19 cellular contexts compared by ENCODE assay signal in the genomic region with DNA sequence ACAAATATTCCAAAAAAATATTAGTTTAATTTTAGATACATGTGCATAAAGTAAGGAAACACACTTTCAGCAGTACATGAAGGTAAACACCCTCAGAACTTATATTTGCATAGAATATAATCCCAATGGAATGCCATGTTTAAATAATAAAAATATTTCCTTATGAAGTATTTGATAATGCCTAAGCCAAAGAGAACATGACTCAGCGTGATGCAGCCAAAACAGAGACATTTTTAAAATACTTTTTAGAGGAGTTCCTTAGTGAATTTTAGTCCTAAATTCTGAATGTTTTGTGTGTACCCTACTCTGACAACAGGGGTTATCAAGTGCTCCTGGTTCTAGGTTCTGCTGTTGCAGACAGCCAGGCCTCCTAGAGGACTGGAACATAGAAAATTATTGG. TPM values are rescaled to one million over a fixed set of nuclear protein-coding genes. Genes with fewer than 3 reads are reported as not detected.
DNase-seq lines count a peak whose midpoint lies in the region; TF ChIP-seq lines count a peak whose summit lies in the region.
"Had no signal": no experiment of that assay in that cellular context is flagged by ENCODE, and none has a peak within 500 bp of the region (broad histone marks: within the 10 kb centered on the region; RNA-seq: fewer than 3 reads in every experiment).

No MANE protein-coding gene starts in this region.

- H3K4me3 ChIP-seq in AG04450 (ENCODE audit: low read depth, low read length), result no peak overlapping the region
- H3K4me3 ChIP-seq in LNCaP clone FGC (ENCODE audit: low read depth, low read length), result no peak overlapping the region
- no peak overlapping the region for H3K4me3 ChIP-seq in astrocyte of the spinal cord (ENCODE audit: low read depth, low read length)
- no peak overlapping the region for H3K4me3 ChIP-seq in right atrium auricular region
- H3K4me3 ChIP-seq: lung had no signal

- no peaks in the 10 kb centered on the region for H3K9me3 ChIP-seq in AG04450 (ENCODE audit: control insufficient read depth, insufficient read depth, low read length)
- no peaks in the 10 kb centered on the region for H3K9me3 ChIP-seq in right atrium auricular region

- POLR2A ChIA-PET in AG04450 (lab: Yijun Ruan, JAX), result no interaction called here

- peak; percentile 24 for DNase-seq in AG04450 (ENCODE audit: low read depth, low spot score)
- peak; percentile 26 for DNase-seq in LNCaP clone FGC (ENCODE audit: low read depth)
- DNase-seq in astrocyte of the spinal cord (ENCODE audit: low read depth, low spot score), result peak; percentile 65
- DNase-seq in hepatic stellate cell (ENCODE audit: low spot score), result peak; percentile 50
- DNase-seq in activated CD4-positive, alpha-beta T cell treated with anti-CD3 and anti-CD28 coated beads, Interleukin-2, amount 50 U/mL, for 4 hours, result no peak
- DNase-seq in NOMO-1 treated with DMSO at 0.1 percent for 48 hours (lab: John Stamatoyannopoulos, UW; ENCODE audit: unreplicated experiment), result no peak
- DNase-seq in right atrium auricular region (ENCODE audit: low spot score), result no peak
- DNase-seq in NCI-H2081 treated with DMSO at 0.1 percent for 48 hours (lab: John Stamatoyannopoulos, UW), result no peak
- DNase-seq: activated CD4-positive, alpha-beta T cell treated with anti-CD3 and anti-CD28 coated beads for 4 hours; NCI-H187 treated with DMSO at 0.1 percent for 48 hours; NCI-H524; RPMI8226; small intestine; stimulated activated naive CD8-positive, alpha-beta T cell treated with anti-CD3 and anti-CD28 coated beads, Interleukin-15, amount 100 ng/mL, for 72 hours had no signal

- no peaks in the 10 kb centered on the region for H3K27me3 ChIP-seq in AG04450 (ENCODE audit: control insufficient read depth, insufficient read depth, low read length)
- H3K27me3 ChIP-seq in right atrium auricular region, result no peaks in the 10 kb centered on the region

- CTCF ChIA-PET in AG04450 (lab: Charles Lee), result no interaction called here

- no peaks in the 10 kb centered on the region for H3K36me3 ChIP-seq in right atrium auricular region

- H3K27ac ChIP-seq in AG04450 (ENCODE audit: low read depth, low read length) (peak overlapping the region; percentile 81), right atrium auricular region (no peak overlapping the region)

- no peaks in the 10 kb centered on the region for H3K4me1 ChIP-seq in right atrium auricular region

- in situ Hi-C loops in astrocyte of the spinal cord (cut with HindIII; ENCODE audit: low sequenced_read_pairs), result no loop called here

- TF ChIP-seq CTCF in AG04450 (IDR thresholded peaks at IDR 0.05; ENCODE audit: low read depth, low read length) (no peak), LNCaP clone FGC (IDR thresholded peaks at IDR 0.05; ENCODE audit: control insufficient read depth, extremely low read depth, insufficient read depth) (no peak), astrocyte of the spinal cord (IDR thresholded peaks at IDR 0.05; ENCODE audit: low read depth, low read length) (no peak), right atrium auricular region (IDR thresholded peaks at IDR 0.05) (no peak)

RNA-seq across cellular contexts. Expression of a gene that starts 39.1 kb away (rescaled TPM):
- polyA plus RNA-seq in AG04450 (2011; rRNA removed), result not detected in 2 replicates
- not detected in 2 replicates for polyA minus RNA-seq in AG04450 (2011; rRNA and poly(A)+ RNA removed)
- not detected for total RNA-seq in right atrium auricular region
- total RNA-seq: A673; activated naive CD4-positive, alpha-beta T cell treated with anti-CD3 and anti-CD28 coated beads, Interleukin-2, amount 50 U/mL, for 72 hours; H1; lung had no signal
- polyA plus RNA-seq: H1, neural cell had no signal

Comparison
In these comparisons a context has a peak if more than half of its experiments do, and no peak if none do; other contexts are left out.
1. DNase-seq: peak in AG04450 (single experiment), LNCaP clone FGC (single experiment), astrocyte of the spinal cord (single experiment) and hepatic stellate cell (single experiment); none in activated CD4-positive, alpha-beta T cell treated with anti-CD3 and anti-CD28 coated beads, Interleukin-2, amount 50 U/mL, for 4 hours (0 of 2), NOMO-1 treated with DMSO at 0.1 percent for 48 hours (single experiment), right atrium auricular region (single experiment) and NCI-H2081 treated with DMSO at 0.1 percent for 48 hours (single experiment).